In the genomic region with DNA sequence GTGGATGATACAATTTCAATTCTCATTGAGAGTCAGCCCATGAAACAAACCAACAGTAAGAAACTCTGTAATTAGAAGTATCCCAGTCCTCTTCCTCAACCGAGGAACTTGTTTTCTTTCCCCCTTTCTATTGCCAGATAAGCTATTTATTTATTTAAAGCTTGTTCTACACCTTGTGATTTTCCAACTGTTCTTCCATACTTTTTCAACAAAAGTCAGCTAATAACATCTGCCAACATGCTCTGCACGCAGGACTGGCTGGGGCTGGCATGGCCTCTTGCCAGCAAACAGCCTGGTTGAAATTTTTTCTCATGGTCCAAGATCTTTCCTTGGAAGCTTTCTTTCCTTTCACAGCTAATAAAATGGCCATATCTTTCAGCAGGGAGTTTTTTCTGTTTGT, we compare ENCODE assay signal across 15 cellular contexts. TPM values are rescaled to one million over a fixed set of nuclear protein-coding genes. Genes with fewer than 3 reads are reported as not detected.
A peak's percentile ranks its signal among the peaks of the same experiment; 100 is the strongest.
DNase-seq lines count a peak whose midpoint lies in the region; ATAC-seq and TF ChIP-seq lines count a peak whose summit lies in the region.
"Had no signal": no experiment of that assay in that cellular context is flagged by ENCODE, and none has a peak within 500 bp of the region (broad histone marks: within the 10 kb centered on the region; RNA-seq: fewer than 3 reads in every experiment).

No MANE protein-coding gene starts in this region.

- peak overlapping the region; percentile 58 for H3K27ac Mint-ChIP-seq in CD8-positive, alpha-beta T cell
- H3K27ac Mint-ChIP-seq in neural crest cell (ENCODE audit: unreplicated experiment) (no peak overlapping the region), neural progenitor cell (no peak overlapping the region)
- H3K27ac Mint-ChIP-seq: stimulated activated naive B cell treated with anti-CD40 and anti-IgM and Interleukin-4, amounts not matched to agents 10 μg/mL and 1 μg/mL and 100 μg/mL, for 72 hours had no signal

- H3K4me3 Mint-ChIP-seq in CD8-positive, alpha-beta T cell = no peak overlapping the region
- peak overlapping the region; percentile 81 for H3K4me3 Mint-ChIP-seq in neural crest cell
- H3K4me3 Mint-ChIP-seq in neural progenitor cell = no peak overlapping the region
- H3K4me3 Mint-ChIP-seq: stimulated activated naive B cell treated with anti-CD40 and anti-IgM and Interleukin-4, amounts not matched to agents 10 μg/mL and 1 μg/mL and 100 μg/mL, for 72 hours had no signal

- no peaks in the 10 kb centered on the region for H4K20me1 ChIP-seq in MM.1S (ENCODE audit: insufficient read depth, low read length)
- H4K20me1 ChIP-seq in neural progenitor cell (ENCODE audit: low read depth) = peaks cover 9% of the 10 kb centered on the region

- CTCF ChIA-PET in CD8-positive, alpha-beta T cell (lab: Charles Lee) = interaction anchor here (1.0 to 1.4 kb wide), 2 partner anchors 179 to 182 kb away, joined by 3 to 7 read pairs; no protein-coding TSS in a partner anchor

- no peak for ATAC-seq in CD8-positive, alpha-beta T cell
- ATAC-seq: K562; stimulated activated naive B cell treated with anti-CD40 and anti-IgM and Interleukin-4, amounts not matched to agents 10 μg/mL and 1 μg/mL and 100 μg/mL, for 72 hours had no signal

- H3K9me3 ChIP-seq in CD8-positive, alpha-beta T cell (ENCODE audit: low read length) = no peaks in the 10 kb centered on the region
- H3K9me3 ChIP-seq in MM.1S (replicated peaks; ENCODE audit: insufficient read depth, low read length) (no peaks in the 10 kb centered on the region), neural progenitor cell (ENCODE audit: low read depth) (no peaks in the 10 kb centered on the region)
- H3K9me3 ChIP-seq: SJCRH30 had no signal

- no peaks in the 10 kb centered on the region for H3K27me3 ChIP-seq in CD8-positive, alpha-beta T cell (ENCODE audit: insufficient read depth, low read length)
- H3K27me3 ChIP-seq in MM.1S (replicated peaks; ENCODE audit: insufficient read depth, low read length) (no peaks in the 10 kb centered on the region), neural progenitor cell (peaks cover 18% of the 10 kb centered on the region)
- H3K27me3 ChIP-seq: SJCRH30 had no signal

- H3K36me3 Mint-ChIP-seq in CD8-positive, alpha-beta T cell = no peaks in the 10 kb centered on the region
- H3K36me3 Mint-ChIP-seq in neural crest cell (ENCODE audit: low read depth) = no peaks in the 10 kb centered on the region
- no peaks in the 10 kb centered on the region for H3K36me3 Mint-ChIP-seq in neural progenitor cell
- H3K36me3 Mint-ChIP-seq: stimulated activated naive B cell treated with anti-CD40 and anti-IgM and Interleukin-4, amounts not matched to agents 10 μg/mL and 1 μg/mL and 100 μg/mL, for 72 hours had no signal

- POLR2A ChIA-PET in CD8-positive, alpha-beta T cell (lab: Charles Lee) = no interaction called here

- no peaks in the 10 kb centered on the region for H3K9me3 Mint-ChIP-seq in CD8-positive, alpha-beta T cell
- no peaks in the 10 kb centered on the region for H3K9me3 Mint-ChIP-seq in neural crest cell
- H3K9me3 Mint-ChIP-seq in neural progenitor cell = no peaks in the 10 kb centered on the region
- H3K9me3 Mint-ChIP-seq: stimulated activated naive B cell treated with anti-CD40 and anti-IgM and Interleukin-4, amounts not matched to agents 10 μg/mL and 1 μg/mL and 100 μg/mL, for 72 hours had no signal

- H3K4me1 Mint-ChIP-seq in CD8-positive, alpha-beta T cell (ENCODE audit: low read depth) = peaks cover 22% of the 10 kb centered on the region
- H3K4me1 Mint-ChIP-seq in neural crest cell = peaks cover 15% of the 10 kb centered on the region
- peaks cover 8% of the 10 kb centered on the region for H3K4me1 Mint-ChIP-seq in neural progenitor cell

- H3K79me2 ChIP-seq in MM.1S (ENCODE audit: low read length) (peaks cover 4% of the 10 kb centered on the region), neural progenitor cell (ENCODE audit: low read depth) (peaks cover under 1% of the 10 kb centered on the region)

- no peak overlapping the region for H3K4me3 ChIP-seq in CD8-positive, alpha-beta T cell (ENCODE audit: low read depth, low read length)
- no peak overlapping the region for H3K4me3 ChIP-seq in MM.1S (ENCODE audit: low read length)
- H3K4me3 ChIP-seq in neural progenitor cell = no peak overlapping the region
- H3K4me3 ChIP-seq: K562, SJCRH30 had no signal

- in situ Hi-C loops in KBM-7 (cut with MboI; ENCODE audit: low pct_unique_long_range_greater_than_20kb, low sequenced_read_pairs) = no loop called here

- H3K9ac ChIP-seq in MM.1S (ENCODE audit: low read length) (peak overlapping the region; percentile 24), neural progenitor cell (no peak overlapping the region)

- no peak for TF ChIP-seq CTCF in CD8-positive, alpha-beta T cell (IDR thresholded peaks at IDR 0.05)
- TF ChIP-seq CTCF in MM.1S (IDR thresholded peaks at IDR 0.05; ENCODE audit: low read length) = no peak
- no peak for TF ChIP-seq CTCF in neural crest cell (conservative IDR thresholded peaks at IDR 0.05)
- TF ChIP-seq CTCF in neural progenitor cell (IDR thresholded peaks at IDR 0.05) = no peak

- H2AFZ ChIP-seq in MM.1S (ENCODE audit: low read length) (peak overlapping the region; percentile 35; the same call in 1 of the 2 replicates), neural progenitor cell (replicated peaks) (no peak overlapping the region)

- no peaks in the 10 kb centered on the region for H3K9me2 ChIP-seq in MM.1S (replicated peaks; ENCODE audit: insufficient read depth, low read length)

- intact Hi-C loops in CD8-positive, alpha-beta T cell (cut with DNase I, micrococcal nuclease) = loop anchor here (5.0 to 10.0 kb wide), 3 partner anchors 926 to 1572 kb away; a partner anchor contains a TSS

- H3K4me2 ChIP-seq in MM.1S (ENCODE audit: low read depth, low read length) (peak overlapping the region; percentile 55), neural progenitor cell (no peak overlapping the region)

- no peak overlapping the region for H3K27ac ChIP-seq in CD8-positive, alpha-beta T cell (ENCODE audit: low read depth, low read length)
- peak overlapping the region; percentile 95 for H3K27ac ChIP-seq in MM.1S (ENCODE audit: low read length)
- no peak overlapping the region for H3K27ac ChIP-seq in neural progenitor cell
- H3K27ac ChIP-seq: SJCRH30 had no signal

- peaks cover 9% of the 10 kb centered on the region for H3K4me1 ChIP-seq in CD8-positive, alpha-beta T cell (ENCODE audit: insufficient read depth, low read length)
- H3K4me1 ChIP-seq in MM.1S (ENCODE audit: low read length) (peaks cover 27% of the 10 kb centered on the region), neural progenitor cell (peaks cover 8% of the 10 kb centered on the region)
- H3K4me1 ChIP-seq: SJCRH30 had no signal

- no peaks in the 10 kb centered on the region for H3K36me3 ChIP-seq in CD8-positive, alpha-beta T cell (ENCODE audit: insufficient read depth, low read length)
- H3K36me3 ChIP-seq in MM.1S (replicated peaks; ENCODE audit: insufficient read depth, low read length) (no peaks in the 10 kb centered on the region), neural progenitor cell (no peaks in the 10 kb centered on the region)
- H3K36me3 ChIP-seq: SJCRH30 had no signal

- peaks cover 16% of the 10 kb centered on the region for H3F3A ChIP-seq in MM.1S (ENCODE audit: insufficient read depth, low read length)
- peaks cover 21% of the 10 kb centered on the region for H3F3A ChIP-seq in neural progenitor cell (ENCODE audit: low read depth)

- no peaks in the 10 kb centered on the region for H3K27me3 Mint-ChIP-seq in CD8-positive, alpha-beta T cell (ENCODE audit: low read depth)
- peaks cover 17% of the 10 kb centered on the region for H3K27me3 Mint-ChIP-seq in neural crest cell (ENCODE audit: low read depth)
- no peaks in the 10 kb centered on the region for H3K27me3 Mint-ChIP-seq in neural progenitor cell (ENCODE audit: insufficient read depth, low read depth)

- DNase-seq in CD8-positive, alpha-beta T cell = no peak
- no peak for DNase-seq in MM.1S
- peak; percentile 57 for DNase-seq in astrocyte of the hippocampus (ENCODE audit: low read depth, low spot score)
- no peak for DNase-seq in neural crest cell (ENCODE audit: low read depth, low spot score)
- no peak for DNase-seq in KBM-7
- no peak for DNase-seq in islet precursor cell
- no peak for DNase-seq in neural progenitor cell (ENCODE audit: low spot score)
- DNase-seq: activated CD4-positive, alpha-beta T cell treated with anti-CD3 and anti-CD28 coated beads for 1 hour; activated effector memory CD4-positive, alpha-beta T cell treated with anti-CD3 and anti-CD28 coated beads, Interleukin-2, amount 50 U/mL, for 16 hours; DMS153; NCI-H510A treated with DMSO at 0.1 percent for 48 hours; SJCRH30; stimulated activated CD4-positive, alpha-beta T cell treated with anti-CD3 and anti-CD28 coated beads, Interleukin-2, amount 100 ng/mL, for 24 hours; stimulated activated naive B cell treated with anti-CD40 and anti-IgM and Interleukin-4, amounts not matched to agents 10 μg/mL and 1 μg/mL and 100 μg/mL, for 72 hours had no signal

RNA-seq across cellular contexts. Expression of a gene that starts 2.9 kb away (rescaled TPM):
- 100 to 1,000 TPM; 197 to 201 TPM for total RNA-seq in CD8-positive, alpha-beta T cell
- total RNA-seq in neural crest cell (6.8 and 7.0 TPM in 2 replicates), neural progenitor cell (ENCODE audit: low replicate concordance) (4.2 and 7.2 TPM in 2 replicates)

Comparison
In these comparisons a context has a peak if more than half of its experiments do, and no peak if none do; other contexts are left out.
1. RNA of a gene that starts 2.9 kb away (total RNA-seq): 197 to 201 TPM in CD8-positive, alpha-beta T cell; 6.8 to 7.0 TPM in neural crest cell and 4.2 to 7.2 TPM in neural progenitor cell; every median in the first group is over 10 times any median in the second.